ENCODE assay signal across 8 cellular contexts in the genomic region with DNA sequence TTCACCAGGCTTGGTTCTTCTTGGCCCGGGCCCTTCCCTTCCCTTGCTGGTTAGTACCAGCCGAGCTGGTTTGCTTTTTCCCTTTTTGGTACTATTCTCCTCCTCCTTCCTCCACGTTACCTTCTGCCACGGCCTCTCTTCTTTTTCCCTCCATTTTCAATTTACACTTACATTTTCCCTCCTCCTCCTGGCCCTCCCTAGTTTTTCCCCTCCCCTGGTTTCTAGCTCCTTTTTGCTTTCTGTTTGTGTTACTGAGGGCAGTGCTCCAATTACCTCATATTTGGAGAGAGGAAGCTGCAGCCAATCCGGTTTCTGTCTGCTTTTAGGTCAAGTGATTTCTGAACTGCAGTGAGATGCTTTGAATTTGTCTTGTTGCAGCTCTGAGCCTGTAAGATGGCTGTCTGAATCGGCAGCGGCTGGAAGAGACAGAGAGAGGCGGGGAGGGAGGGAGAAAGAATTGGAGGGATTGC.
DNase-seq lines count a peak whose midpoint lies in the region; ATAC-seq and TF ChIP-seq lines count a peak whose summit lies in the region.

No MANE protein-coding gene starts in this region.

- H3K9ac ChIP-seq in HUES48 (ENCODE audit: low read depth, low read length) = peak overlapping the region; percentile 37

- peak overlapping the region; percentile 80 for H3K4me3 Mint-ChIP-seq in endothelial cell (ENCODE audit: unreplicated experiment)

- H3K4me3 ChIP-seq in HUES48 (ENCODE audit: low read depth, low read length) = peak overlapping the region; percentile 37
- H3K4me3 ChIP-seq in upper lobe of left lung = peak overlapping the region in 2 of 4 donors; percentile 24 to 34

- no peaks in the 10 kb centered on the region for H3K9me3 Mint-ChIP-seq in endothelial cell (ENCODE audit: unreplicated experiment)

- H3K4me1 Mint-ChIP-seq in endothelial cell (ENCODE audit: unreplicated experiment) = peaks cover 42% of the 10 kb centered on the region

- peak overlapping the region; percentile 84 for H3K27ac Mint-ChIP-seq in endothelial cell (ENCODE audit: unreplicated experiment)

- no peak for TF ChIP-seq EP300 in upper lobe of left lung (IDR thresholded peaks at IDR 0.05)

- peaks cover 8% of the 10 kb centered on the region for H3K27me3 Mint-ChIP-seq in endothelial cell (ENCODE audit: unreplicated experiment)

- TF ChIP-seq CTCF in endothelial cell (IDR thresholded peaks at IDR 0.05; ENCODE audit: unreplicated experiment) (no peak), upper lobe of left lung (IDR thresholded peaks at IDR 0.05) (no peak)

- H3K27me3 ChIP-seq in HUES48 (ENCODE audit: control insufficient read depth, insufficient read depth, low read length) (no peaks in the 10 kb centered on the region), upper lobe of left lung (no peaks in the 10 kb centered on the region)

- peaks cover 7% of the 10 kb centered on the region; the same call in 1 of the 2 replicates for H3K36me3 ChIP-seq in HUES48 (ENCODE audit: control insufficient read depth, insufficient read depth, low read length)
- H3K36me3 ChIP-seq in upper lobe of left lung = peaks cover 0 to 6% (median 0%) of the 10 kb centered on the region in 4 donors

- H3K9me3 ChIP-seq in HUES48 (ENCODE audit: control insufficient read depth, insufficient read depth, low read length) (no peaks in the 10 kb centered on the region), upper lobe of left lung (no peaks in the 10 kb centered on the region)

- peaks cover 11% of the 10 kb centered on the region for H3K36me3 Mint-ChIP-seq in endothelial cell (ENCODE audit: low read depth, unreplicated experiment)

- TF ChIP-seq POLR2A in upper lobe of left lung (IDR thresholded peaks at IDR 0.05) = no peak

- H3K4me1 ChIP-seq in HUES48 (ENCODE audit: control insufficient read depth, insufficient read depth, low read length) (peaks cover 59% of the 10 kb centered on the region), upper lobe of left lung (peaks cover 37 to 64% (median 54%) of the 10 kb centered on the region in 4 donors)

- peak overlapping the region; percentile 96 for H3K27ac ChIP-seq in HUES48 (ENCODE audit: low read depth, low read length)
- H3K27ac ChIP-seq in upper lobe of left lung = peak overlapping the region; percentile 19 to 73 (median 65)

- DNase-seq in DMS 273 (lab: John Stamatoyannopoulos, UW; ENCODE audit: unreplicated experiment) (peak; percentile 100), endothelial cell (ENCODE audit: low spot score) (peak; percentile 18), midbrain (lab: John Stamatoyannopoulos, UW) (peak; percentile 77), upper lobe of left lung (peak in 1 of 2 donors; percentile 50)
- DNase-seq in stimulated activated CD4-positive, alpha-beta T cell treated with anti-CD3 and anti-CD28 coated beads, Interleukin-4, amount 100 ng/mL, for 4 hours = no peak

- 13 to 14% methylated on average over 8 of the region's 8 CpGs for WGBS in upper lobe of left lung, 2 donors

- peak; percentile 58 for ATAC-seq in SK-N-SH treated with all-trans-retinoic acid at 6 μM for 48 hours
- ATAC-seq in upper lobe of left lung (ENCODE audit: low FRiP score in 2 of 2) = peak; percentile 74 to 88
- no peak for ATAC-seq in GM19463 (IDR thresholded peaks at IDR 0.05; ENCODE audit: unreplicated experiment)

TF ChIP-seq in SK-N-SH treated with all-trans-retinoic acid at 6 μM for 48 hours, 23 proteins besides CTCF, POLR2A, EP300 and RAD21:
- TF ChIP-seq CSDC2 (CRISPR knock-in tag; IDR thresholded peaks at IDR 0.05) (no peak), CREB5 (CRISPR knock-in tag; IDR thresholded peaks at IDR 0.05; ENCODE audit: low read depth) (no peak), ARNTL (CRISPR knock-in tag; IDR thresholded peaks at IDR 0.05; ENCODE audit: borderline replicate concordance, low read depth) (no peak), TOX (CRISPR knock-in tag; IDR thresholded peaks at IDR 0.05; ENCODE audit: borderline replicate concordance) (no peak), ZFP30 (CRISPR knock-in tag; IDR thresholded peaks at IDR 0.05) (no peak), POU6F1 (CRISPR knock-in tag; IDR thresholded peaks at IDR 0.05; ENCODE audit: borderline replicate concordance, low read depth) (no peak), SNAI2 (CRISPR knock-in tag; IDR thresholded peaks at IDR 0.05) (no peak), GLIS3 (CRISPR knock-in tag; IDR thresholded peaks at IDR 0.05) (no peak), OSR1 (CRISPR knock-in tag; IDR thresholded peaks at IDR 0.05) (no peak), PPARA (CRISPR knock-in tag; IDR thresholded peaks at IDR 0.05; ENCODE audit: borderline replicate concordance) (no peak), ZFP3 (CRISPR knock-in tag; IDR thresholded peaks at IDR 0.05) (no peak), RARB (CRISPR knock-in tag; IDR thresholded peaks at IDR 0.05) (no peak), ISL1 (CRISPR knock-in tag; IDR thresholded peaks at IDR 0.05) (no peak), ESRRG (CRISPR knock-in tag; IDR thresholded peaks at IDR 0.05) (no peak), BACH2 (CRISPR knock-in tag; IDR thresholded peaks at IDR 0.05; ENCODE audit: borderline replicate concordance) (no peak), ZNF565 (CRISPR knock-in tag; conservative IDR thresholded peaks at IDR 0.05; ENCODE audit: low read depth) (no peak)
- TF ChIP-seq, protein P1, sequence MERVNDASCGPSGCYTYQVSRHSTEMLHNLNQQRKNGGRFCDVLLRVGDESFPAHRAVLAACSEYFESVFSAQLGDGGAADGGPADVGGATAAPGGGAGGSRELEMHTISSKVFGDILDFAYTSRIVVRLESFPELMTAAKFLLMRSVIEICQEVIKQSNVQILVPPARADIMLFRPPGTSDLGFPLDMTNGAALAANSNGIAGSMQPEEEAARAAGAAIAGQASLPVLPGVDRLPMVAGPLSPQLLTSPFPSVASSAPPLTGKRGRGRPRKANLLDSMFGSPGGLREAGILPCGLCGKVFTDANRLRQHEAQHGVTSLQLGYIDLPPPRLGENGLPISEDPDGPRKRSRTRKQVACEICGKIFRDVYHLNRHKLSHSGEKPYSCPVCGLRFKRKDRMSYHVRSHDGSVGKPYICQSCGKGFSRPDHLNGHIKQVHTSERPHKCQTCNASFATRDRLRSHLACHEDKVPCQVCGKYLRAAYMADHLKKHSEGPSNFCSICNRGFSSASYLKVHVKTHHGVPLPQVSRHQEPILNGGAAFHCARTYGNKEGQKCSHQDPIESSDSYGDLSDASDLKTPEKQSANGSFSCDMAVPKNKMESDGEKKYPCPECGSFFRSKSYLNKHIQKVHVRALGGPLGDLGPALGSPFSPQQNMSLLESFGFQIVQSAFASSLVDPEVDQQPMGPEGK (CRISPR knock-in tag; IDR thresholded peaks at IDR 0.05; ENCODE audit: borderline replicate concordance) = no peak
TF ChIP-seq in SK-N-SH treated with all-trans-retinoic acid at 6 μM for 48 hours: peak in this region for 0.

Comparison
In these comparisons a context has a peak if more than half of its experiments do, and no peak if none do; other contexts are left out.
1. DNase-seq: peak in DMS 273 (single experiment), endothelial cell (single experiment) and midbrain (single experiment); none in stimulated activated CD4-positive, alpha-beta T cell treated with anti-CD3 and anti-CD28 coated beads, Interleukin-4, amount 100 ng/mL, for 4 hours (0 of 2).